Comparison of ENCODE assay signal across 13 cellular contexts in the genomic region with DNA sequence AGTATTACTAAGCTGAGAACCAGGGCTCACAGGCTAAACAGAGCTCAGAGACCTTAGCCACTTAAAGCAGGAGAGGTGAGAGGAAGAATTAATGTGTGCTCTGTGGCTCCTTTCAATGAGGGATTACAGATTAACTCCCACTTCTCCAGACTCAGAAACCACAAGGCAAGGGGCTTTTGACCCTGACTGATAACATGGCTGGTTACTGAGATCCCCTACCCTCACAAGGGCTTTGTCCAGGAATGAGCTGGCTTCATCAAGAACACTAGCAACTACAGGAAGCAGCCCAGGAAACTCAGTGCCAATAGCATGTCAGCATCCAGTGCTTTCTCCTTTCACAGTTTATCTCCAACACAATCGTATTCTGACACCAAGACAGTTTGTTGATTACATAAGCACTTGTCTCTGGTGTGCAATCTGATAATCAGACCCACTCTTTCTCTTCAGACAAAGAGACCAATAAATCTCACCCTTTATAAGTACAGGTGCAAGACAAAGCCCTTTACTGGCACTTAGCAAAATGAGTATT. TPM values are rescaled to one million over a fixed set of nuclear protein-coding genes. Genes with fewer than 3 reads are reported as not detected.
A peak's percentile ranks its signal among the peaks of the same experiment; 100 is the strongest.
DNase-seq lines count a peak whose midpoint lies in the region; ATAC-seq, FAIRE-seq and TF ChIP-seq lines count a peak whose summit lies in the region.
"Had no signal": no experiment of that assay in that cellular context is flagged by ENCODE, and none has a peak within 500 bp of the region (broad histone marks: within the 10 kb centered on the region; RNA-seq: fewer than 3 reads in every experiment).

No MANE protein-coding gene starts in this region.

- peak; percentile 22 to 50 for DNase-seq in NCI-H2081 (lab: John Stamatoyannopoulos, UW)
- DNase-seq in NCI-H2081 treated with DMSO at 0.1 percent for 48 hours (lab: John Stamatoyannopoulos, UW), result no peak
- DNase-seq in NCI-H187 treated with DMSO at 0.1 percent for 48 hours (lab: John Stamatoyannopoulos, UW), result peak; percentile 92
- DNase-seq in astrocyte (ENCODE audit: low read depth), result peak; percentile 25
- peak; percentile 88 for DNase-seq in renal cortical epithelial cell (ENCODE audit: low read depth)
- DNase-seq in KG1 (lab: John Stamatoyannopoulos, UW), result no peak
- DNase-seq: activated CD4-positive, CD25-positive, alpha-beta regulatory T cell treated with anti-CD3 and anti-CD28 coated beads, Interleukin-2, amount 50 U/mL, for 72 hours; activated naive CD8-positive, alpha-beta T cell treated with anti-CD3 and anti-CD28 coated beads, Interleukin-2, amount 10 ng/mL, durations not matched to agents 7 days and 5 days; stimulated activated CD4-positive, alpha-beta T cell treated with anti-CD3 and anti-CD28 coated beads, Interleukin-4, amount 100 ng/mL, for 1 hour had no signal

- H3K4me1 Mint-ChIP-seq in astrocyte (ENCODE audit: low read depth, unreplicated experiment), result peaks cover 19% of the 10 kb centered on the region

- H2AFZ ChIP-seq in astrocyte (ENCODE audit: low read depth, low read length), result no peak overlapping the region

- H3K4me3 ChIP-seq in astrocyte (ENCODE audit: insufficient read depth, low read depth, low read length), result no peak overlapping the region

- TF ChIP-seq CTCF in astrocyte (IDR thresholded peaks at IDR 0.05; ENCODE audit: insufficient read depth, low read depth, low read length), result no peak

- no peaks in the 10 kb centered on the region for H3K9me3 Mint-ChIP-seq in astrocyte (ENCODE audit: unreplicated experiment)
- H3K9me3 Mint-ChIP-seq: activated naive CD8-positive, alpha-beta T cell treated with anti-CD3 and anti-CD28 coated beads, Interleukin-2, amount 10 ng/mL, durations not matched to agents 7 days and 5 days; neural crest cell had no signal

- no peak overlapping the region for H3K4me2 ChIP-seq in astrocyte (ENCODE audit: low read length)

- no peaks in the 10 kb centered on the region for H3K79me2 ChIP-seq in astrocyte (ENCODE audit: insufficient read depth, low read length)

- no peaks in the 10 kb centered on the region for H3K9me3 ChIP-seq in astrocyte (ENCODE audit: insufficient read depth, low read depth, low read length)

- H3K36me3 ChIP-seq in astrocyte (ENCODE audit: insufficient read depth, low read length), result peaks cover 14% of the 10 kb centered on the region

- H4K20me1 ChIP-seq in astrocyte (ENCODE audit: insufficient read depth, low read length), result peaks cover 44% of the 10 kb centered on the region

- no peak overlapping the region for H3K27ac ChIP-seq in astrocyte (ENCODE audit: low read depth, low read length)

- H3K4me1 ChIP-seq in astrocyte (ENCODE audit: insufficient read depth, low read length), result no peaks in the 10 kb centered on the region

- no peak overlapping the region for H3K4me3 Mint-ChIP-seq in astrocyte (ENCODE audit: unreplicated experiment)
- H3K4me3 Mint-ChIP-seq: activated naive CD8-positive, alpha-beta T cell treated with anti-CD3 and anti-CD28 coated beads, Interleukin-2, amount 10 ng/mL, durations not matched to agents 7 days and 5 days; neural crest cell had no signal

- H3K27me3 Mint-ChIP-seq in astrocyte (ENCODE audit: low read depth, unreplicated experiment), result no peaks in the 10 kb centered on the region
- H3K27me3 Mint-ChIP-seq: activated naive CD8-positive, alpha-beta T cell treated with anti-CD3 and anti-CD28 coated beads, Interleukin-2, amount 10 ng/mL, durations not matched to agents 7 days and 5 days had no signal

- H3K36me3 Mint-ChIP-seq in astrocyte (ENCODE audit: low read depth, unreplicated experiment), result peaks cover 20% of the 10 kb centered on the region

- H3K27me3 ChIP-seq in astrocyte (ENCODE audit: insufficient read depth, low read length), result no peaks in the 10 kb centered on the region

- no peak for ATAC-seq in GM18868 (IDR thresholded peaks at IDR 0.05; ENCODE audit: unreplicated experiment)
- no peak for ATAC-seq in HG03135 (IDR thresholded peaks at IDR 0.05; ENCODE audit: unreplicated experiment)

- no peak overlapping the region for H3K27ac Mint-ChIP-seq in astrocyte (ENCODE audit: unreplicated experiment)
- H3K27ac Mint-ChIP-seq: activated naive CD8-positive, alpha-beta T cell treated with anti-CD3 and anti-CD28 coated beads, Interleukin-2, amount 10 ng/mL, durations not matched to agents 7 days and 5 days had no signal

- H3K9ac ChIP-seq in astrocyte (ENCODE audit: low read length), result no peak overlapping the region

- FAIRE-seq in astrocyte (lab: Jason Lieb, UNC), result no peak
- FAIRE-seq: A204.1 had no signal

RNA-seq across cellular contexts. Expression of gene ERI3, which starts 38.8 kb away (rescaled TPM):
- 58.3 and 60.5 TPM in 2 replicates for total RNA-seq in astrocyte
- 52.6 and 67.7 TPM in 2 replicates for total RNA-seq in renal cortical epithelial cell

Comparison
In these comparisons a context has a peak if more than half of its experiments do, and no peak if none do; other contexts are left out.
1. DNase-seq: peak in NCI-H2081 (2 of 2), NCI-H187 treated with DMSO at 0.1 percent for 48 hours (single experiment), astrocyte (single experiment) and renal cortical epithelial cell (single experiment); none in NCI-H2081 treated with DMSO at 0.1 percent for 48 hours (single experiment) and KG1 (single experiment).